Comparison of ENCODE assay signal across 2 cellular contexts in genomic region chr9:107251756-107252322, GRCh38.
TF ChIP-seq lines count a peak whose summit lies in the region.

No MANE protein-coding gene starts in this region.

TF ChIP-seq in A549, 52 proteins besides CTCF, POLR2A, EP300 and RAD21 (continued from another document):
- no peak for TF ChIP-seq HOXB5 (CRISPR knock-in tag; IDR thresholded peaks at IDR 0.05)
- no peak for TF ChIP-seq MAZ (IDR thresholded peaks at IDR 0.05; ENCODE audit: borderline replicate concordance, low read depth, low read length)

TF ChIP-seq in HepG2, 621 proteins besides CTCF, POLR2A, EP300 and RAD21 (continued from another document and continues in another):
- TF ChIP-seq, protein P1, sequence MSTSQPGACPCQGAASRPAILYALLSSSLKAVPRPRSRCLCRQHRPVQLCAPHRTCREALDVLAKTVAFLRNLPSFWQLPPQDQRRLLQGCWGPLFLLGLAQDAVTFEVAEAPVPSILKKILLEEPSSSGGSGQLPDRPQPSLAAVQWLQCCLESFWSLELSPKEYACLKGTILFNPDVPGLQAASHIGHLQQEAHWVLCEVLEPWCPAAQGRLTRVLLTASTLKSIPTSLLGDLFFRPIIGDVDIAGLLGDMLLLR (CRISPR knock-in tag; IDR thresholded peaks at IDR 0.05), result no peak
- TF ChIP-seq PHF20 (CRISPR knock-in tag; IDR thresholded peaks at IDR 0.05) (no peak), FOXA1 (IDR thresholded peaks at IDR 0.05) (no peak), FOXA1 (CRISPR knock-in tag; IDR thresholded peaks at IDR 0.05) (peak; percentile 92), SCMH1 (CRISPR knock-in tag; IDR thresholded peaks at IDR 0.05; ENCODE audit: borderline replicate concordance) (no peak), KLF15 (CRISPR knock-in tag; IDR thresholded peaks at IDR 0.05; ENCODE audit: borderline replicate concordance) (no peak), MAX (IDR thresholded peaks at IDR 0.05) (peak; percentile 54; the same call in 1 of the 2 replicates), ZNF335 (CRISPR knock-in tag; IDR thresholded peaks at IDR 0.05) (peak; percentile 58; the same call in 1 of the 2 replicates), KDM6A (CRISPR knock-in tag; IDR thresholded peaks at IDR 0.05; ENCODE audit: low read depth) (0 out of 2 replicates have a peak, but pooled peaks have one; percentile 23), MXI1 (IDR thresholded peaks at IDR 0.05; ENCODE audit: borderline replicate concordance, low read depth, low read length) (peak; percentile 41; the same call in 1 of the 3 replicates), MBD4 (IDR thresholded peaks at IDR 0.05; ENCODE audit: borderline replicate concordance, low read length) (peak; percentile 39; the same call in 1 of the 2 replicates), HCFC1 (IDR thresholded peaks at IDR 0.05; ENCODE audit: low read depth, low read length) (no peak), ZNF552 (CRISPR knock-in tag; IDR thresholded peaks at IDR 0.05; ENCODE audit: borderline replicate concordance) (no peak), ZMYM4 (CRISPR knock-in tag; IDR thresholded peaks at IDR 0.05) (peak; percentile 58; the same call in 1 of the 2 replicates), MIER2 (CRISPR knock-in tag; IDR thresholded peaks at IDR 0.05) (peak; percentile 68; the same call in 1 of the 2 replicates), ZNF512 (CRISPR knock-in tag; IDR thresholded peaks at IDR 0.05) (no peak; the same call in 1 of the 2 replicates), ZNF12 (CRISPR knock-in tag; IDR thresholded peaks at IDR 0.05) (no peak), GABPA (IDR thresholded peaks at IDR 0.05; ENCODE audit: low read depth, low read length) (no peak), GABPA (CRISPR knock-in tag; IDR thresholded peaks at IDR 0.05; ENCODE audit: low read depth) (no peak), PATZ1 (CRISPR knock-in tag; IDR thresholded peaks at IDR 0.05) (peak; percentile 69), MIER3 (CRISPR knock-in tag; IDR thresholded peaks at IDR 0.05; ENCODE audit: borderline replicate concordance) (peak; percentile 73; the same call in 1 of the 2 replicates), ZNF7 (CRISPR knock-in tag; IDR thresholded peaks at IDR 0.05) (peak; percentile 83), SKI (IDR thresholded peaks at IDR 0.05; ENCODE audit: partially characterized antibody) (no peak), SETDB1 (CRISPR knock-in tag; IDR thresholded peaks at IDR 0.05; ENCODE audit: borderline replicate concordance) (no peak), MLX (CRISPR knock-in tag; IDR thresholded peaks at IDR 0.05) (peak; percentile 96), ZNF841 (CRISPR knock-in tag; IDR thresholded peaks at IDR 0.05; ENCODE audit: borderline replicate concordance) (no peak), TCF7 (IDR thresholded peaks at IDR 0.05; ENCODE audit: low read depth) (peak; percentile 86), FOXP4 (CRISPR knock-in tag; IDR thresholded peaks at IDR 0.05) (peak; percentile 89), PLRG1 (conservative IDR thresholded peaks at IDR 0.05) (no peak), NAIF1 (CRISPR knock-in tag; IDR thresholded peaks at IDR 0.05; ENCODE audit: borderline replicate concordance) (0 out of 2 replicates have a peak, but pooled peaks have one; percentile 42), TMF1 (CRISPR knock-in tag; IDR thresholded peaks at IDR 0.05; ENCODE audit: low read depth) (no peak), ZNF180 (CRISPR knock-in tag; IDR thresholded peaks at IDR 0.05; ENCODE audit: borderline replicate concordance, low read depth) (no peak), KLF12 (CRISPR knock-in tag; IDR thresholded peaks at IDR 0.05; ENCODE audit: borderline replicate concordance) (no peak), TRAFD1 (CRISPR knock-in tag; IDR thresholded peaks at IDR 0.05; ENCODE audit: borderline replicate concordance) (no peak)
- TF ChIP-seq, protein P2, sequence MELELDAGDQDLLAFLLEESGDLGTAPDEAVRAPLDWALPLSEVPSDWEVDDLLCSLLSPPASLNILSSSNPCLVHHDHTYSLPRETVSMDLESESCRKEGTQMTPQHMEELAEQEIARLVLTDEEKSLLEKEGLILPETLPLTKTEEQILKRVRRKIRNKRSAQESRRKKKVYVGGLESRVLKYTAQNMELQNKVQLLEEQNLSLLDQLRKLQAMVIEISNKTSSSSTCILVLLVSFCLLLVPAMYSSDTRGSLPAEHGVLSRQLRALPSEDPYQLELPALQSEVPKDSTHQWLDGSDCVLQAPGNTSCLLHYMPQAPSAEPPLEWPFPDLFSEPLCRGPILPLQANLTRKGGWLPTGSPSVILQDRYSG (CRISPR knock-in tag; IDR thresholded peaks at IDR 0.05), result no peak
- TF ChIP-seq, protein P3, sequence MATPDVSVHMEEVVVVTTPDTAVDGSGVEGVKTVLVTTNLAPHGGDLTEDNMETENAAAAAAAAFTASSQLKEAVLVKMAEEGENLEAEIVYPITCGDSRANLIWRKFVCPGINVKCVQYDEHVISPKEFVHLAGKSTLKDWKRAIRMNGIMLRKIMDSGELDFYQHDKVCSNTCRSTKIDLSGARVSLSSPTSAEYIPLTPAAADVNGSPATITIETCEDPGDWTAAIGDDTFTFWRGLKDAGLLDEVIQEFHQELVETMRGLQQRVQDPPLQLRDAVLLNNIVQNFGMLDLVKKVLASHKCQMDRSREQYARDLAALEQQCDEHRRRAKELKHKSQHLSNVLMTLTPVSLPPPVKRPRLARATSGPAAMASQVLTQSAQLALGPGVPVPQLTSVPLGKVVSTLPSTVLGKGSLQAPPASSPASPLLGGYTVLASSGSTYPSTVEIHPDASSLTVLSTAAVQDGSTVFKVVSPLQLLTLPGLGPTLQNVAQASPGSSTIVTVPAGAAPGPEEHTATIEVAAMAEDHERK (CRISPR knock-in tag; IDR thresholded peaks at IDR 0.05; ENCODE audit: low read depth), result no peak
- TF ChIP-seq, protein P4, sequence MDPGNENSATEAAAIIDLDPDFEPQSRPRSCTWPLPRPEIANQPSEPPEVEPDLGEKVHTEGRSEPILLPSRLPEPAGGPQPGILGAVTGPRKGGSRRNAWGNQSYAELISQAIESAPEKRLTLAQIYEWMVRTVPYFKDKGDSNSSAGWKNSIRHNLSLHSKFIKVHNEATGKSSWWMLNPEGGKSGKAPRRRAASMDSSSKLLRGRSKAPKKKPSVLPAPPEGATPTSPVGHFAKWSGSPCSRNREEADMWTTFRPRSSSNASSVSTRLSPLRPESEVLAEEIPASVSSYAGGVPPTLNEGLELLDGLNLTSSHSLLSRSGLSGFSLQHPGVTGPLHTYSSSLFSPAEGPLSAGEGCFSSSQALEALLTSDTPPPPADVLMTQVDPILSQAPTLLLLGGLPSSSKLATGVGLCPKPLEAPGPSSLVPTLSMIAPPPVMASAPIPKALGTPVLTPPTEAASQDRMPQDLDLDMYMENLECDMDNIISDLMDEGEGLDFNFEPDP (CRISPR knock-in tag; conservative IDR thresholded peaks at IDR 0.05), result no peak
